ENCODE assay signal across 24 cellular contexts in the genomic region with DNA sequence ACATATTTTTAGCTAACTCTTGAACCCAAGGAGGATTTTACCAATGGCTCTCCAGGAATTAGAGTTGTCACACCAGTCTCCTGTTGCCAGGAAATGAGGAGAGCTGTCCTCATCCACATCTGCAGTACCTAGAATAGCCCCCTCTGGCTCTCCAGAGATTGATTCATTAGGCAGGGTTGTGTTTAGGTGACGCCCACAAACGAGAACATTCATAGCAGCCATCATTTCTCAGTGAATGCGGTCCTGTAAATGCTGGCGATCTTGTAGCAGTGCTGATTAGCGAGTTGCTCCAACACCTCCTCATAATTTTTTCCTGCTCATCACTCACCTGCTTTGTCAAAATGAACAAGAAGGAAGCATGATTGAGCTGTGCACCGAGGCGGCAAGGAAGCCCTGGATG. TPM values are rescaled to one million over a fixed set of nuclear protein-coding genes. Genes with fewer than 3 reads are reported as not detected.
DNase-seq lines count a peak whose midpoint lies in the region; ATAC-seq, FAIRE-seq and TF ChIP-seq lines count a peak whose summit lies in the region.
"Had no signal": no experiment of that assay in that cellular context is flagged by ENCODE, and none has a peak within 500 bp of the region (broad histone marks: within the 10 kb centered on the region; RNA-seq: fewer than 3 reads in every experiment).

No MANE protein-coding gene starts in this region.

- no peak overlapping the region for H3K9ac ChIP-seq in keratinocyte (ENCODE audit: control insufficient read depth, extremely low read depth, insufficient read depth, low read length)
- H3K9ac ChIP-seq: KMS-11 had no signal

- no peaks in the 10 kb centered on the region for H4K20me1 ChIP-seq in keratinocyte (ENCODE audit: control insufficient read depth, extremely low read depth, insufficient read depth, low read length)

- FAIRE-seq in keratinocyte (lab: Jason Lieb, UNC) = no peak

- no peak for TF ChIP-seq POLR2A in uterus (IDR thresholded peaks at IDR 0.05)

- peaks cover 21% of the 10 kb centered on the region for H3K4me1 Mint-ChIP-seq in activated T-cell treated with anti-CD3 and anti-CD28 coated beads, Interleukin-2, amount 50 U/mL, for 4 hours (ENCODE audit: low read depth)

- no peaks in the 10 kb centered on the region for H3K9me1 ChIP-seq in keratinocyte (ENCODE audit: control insufficient read depth, extremely low read depth, insufficient read depth, low read length)

- H3K9me3 Mint-ChIP-seq in activated T-cell treated with anti-CD3 and anti-CD28 coated beads, Interleukin-2, amount 50 U/mL, for 4 hours = no peaks in the 10 kb centered on the region
- H3K9me3 Mint-ChIP-seq: activated CD4-positive, alpha-beta T cell treated with anti-CD3 and anti-CD28 coated beads, Interleukin-2, amount 10 ng/mL, durations not matched to agents 7 days and 5 days; activated naive CD4-positive, alpha-beta T cell treated with anti-CD3 and anti-CD28 coated beads, Interleukin-2, amount 50 U/mL, for 24 hours; CD8-positive, alpha-beta T cell; immature natural killer cell; memory B cell had no signal

- no peaks in the 10 kb centered on the region for H3K36me3 Mint-ChIP-seq in activated T-cell treated with anti-CD3 and anti-CD28 coated beads, Interleukin-2, amount 50 U/mL, for 4 hours (ENCODE audit: insufficient read depth)
- H3K36me3 Mint-ChIP-seq: activated naive CD4-positive, alpha-beta T cell treated with anti-CD3 and anti-CD28 coated beads, Interleukin-2, amount 50 U/mL, for 24 hours; CD8-positive, alpha-beta T cell; memory B cell had no signal

- H3K27ac ChIP-seq in keratinocyte (ENCODE audit: control insufficient read depth, insufficient read depth, low read length) = no peak overlapping the region
- H3K27ac ChIP-seq in uterus = peak overlapping the region; percentile 57 to 73
- H3K27ac ChIP-seq: breast epithelium, HL-60, KMS-11 had no signal

- H3K4me1 ChIP-seq in keratinocyte (ENCODE audit: control insufficient read depth, extremely low read depth, insufficient read depth, low read length) (peaks cover 29% of the 10 kb centered on the region), uterus (peaks cover 0 to 18% of the 10 kb centered on the region in 2 donors)
- H3K4me1 ChIP-seq: breast epithelium had no signal

- H3K27me3 Mint-ChIP-seq in activated T-cell treated with anti-CD3 and anti-CD28 coated beads, Interleukin-2, amount 50 U/mL, for 4 hours (ENCODE audit: low read depth) = peaks cover 11% of the 10 kb centered on the region
- H3K27me3 Mint-ChIP-seq: activated naive CD4-positive, alpha-beta T cell treated with anti-CD3 and anti-CD28 coated beads, Interleukin-2, amount 50 U/mL, for 24 hours had no signal

- no peak overlapping the region for H2AFZ ChIP-seq in keratinocyte (ENCODE audit: control insufficient read depth, low read length)

- ATAC-seq in GM19035 (IDR thresholded peaks at IDR 0.05; ENCODE audit: unreplicated experiment) (no peak), GM19397 (IDR thresholded peaks at IDR 0.05; ENCODE audit: unreplicated experiment) (no peak)
- ATAC-seq in activated T-cell treated with anti-CD3 and anti-CD28 coated beads, Interleukin-2, amount 50 U/mL, for 4 hours = no peak
- ATAC-seq: CD8-positive, alpha-beta T cell had no signal

- H3K4me3 Mint-ChIP-seq in activated T-cell treated with anti-CD3 and anti-CD28 coated beads, Interleukin-2, amount 50 U/mL, for 4 hours = no peak overlapping the region
- H3K4me3 Mint-ChIP-seq: activated CD4-positive, alpha-beta T cell treated with anti-CD3 and anti-CD28 coated beads, Interleukin-2, amount 10 ng/mL, durations not matched to agents 7 days and 5 days; activated naive CD4-positive, alpha-beta T cell treated with anti-CD3 and anti-CD28 coated beads, Interleukin-2, amount 50 U/mL, for 24 hours; CD8-positive, alpha-beta T cell; immature natural killer cell; memory B cell had no signal

- H3K4me3 ChIP-seq in keratinocyte (ENCODE audit: control insufficient read depth in 2 of 3, extremely low read depth in 1 of 3, insufficient read depth in 2 of 3, low read depth in 1 of 3, low read length in 3 of 3) (no peak overlapping the region), uterus (peak overlapping the region in 1 of 2 donors; percentile 17)
- H3K4me3 ChIP-seq: breast epithelium, upper lobe of left lung had no signal

- H3K36me3 ChIP-seq in keratinocyte (ENCODE audit: control insufficient read depth in 2 of 2, extremely low read depth in 1 of 2, insufficient read depth in 2 of 2, low read length in 2 of 2) (no peaks in the 10 kb centered on the region), uterus (no peaks in the 10 kb centered on the region)
- H3K36me3 ChIP-seq: breast epithelium, upper lobe of left lung had no signal

- dilution Hi-C loops in keratinocyte (cut with MboI; ENCODE audit: extremely low pct_ligation_motif_present, low sequenced_read_pairs) = no loop called here

- no peaks in the 10 kb centered on the region for H3K79me2 ChIP-seq in keratinocyte (ENCODE audit: control insufficient read depth, insufficient read depth, low read length)

- H3K27me3 ChIP-seq in keratinocyte (ENCODE audit: control insufficient read depth, extremely low read depth, insufficient read depth, low read length) = peaks cover 3% of the 10 kb centered on the region
- no peaks in the 10 kb centered on the region for H3K27me3 ChIP-seq in uterus
- H3K27me3 ChIP-seq: breast epithelium, upper lobe of left lung had no signal

- intact Hi-C loops in uterus (cut with DNase I; ENCODE audit: low total_unique reads) = no loop called here

- peak; percentile 13 for DNase-seq in NCI-H748 (lab: John Stamatoyannopoulos, UW; ENCODE audit: unreplicated experiment)
- DNase-seq in NCI-H748 treated with DMSO at 0.1 percent for 48 hours (lab: John Stamatoyannopoulos, UW) = no peak
- DNase-seq in SHP77 treated with DMSO at 0.1 percent for 48 hours (lab: John Stamatoyannopoulos, UW) = peak; percentile 53
- no peak for DNase-seq in keratinocyte (ENCODE audit: low read depth, low spot score)
- no peak for DNase-seq in uterus
- no peak for DNase-seq in activated T-cell treated with anti-CD3 and anti-CD28 coated beads, Interleukin-2, amount 50 U/mL, for 4 hours
- DNase-seq: ACHN; activated CD4-positive, alpha-beta T cell treated with anti-CD3 and anti-CD28 coated beads, Interleukin-2, amount 10 ng/mL, durations not matched to agents 7 days and 5 days; immature natural killer cell; NCI-H1048; NCI-H2107; stimulated activated naive CD4-positive, alpha-beta T cell; SW 1271; upper lobe of left lung had no signal

- H3K4me2 ChIP-seq in keratinocyte (ENCODE audit: control insufficient read depth, extremely low read depth, insufficient read depth, low read depth, low read length) = peak overlapping the region; percentile 46
- H3K4me2 ChIP-seq: KMS-11 had no signal

- H3K9me3 ChIP-seq in keratinocyte (ENCODE audit: control insufficient read depth, low read depth, low read length) (no peaks in the 10 kb centered on the region), uterus (no peaks in the 10 kb centered on the region)
- H3K9me3 ChIP-seq: breast epithelium, upper lobe of left lung had no signal

- TF ChIP-seq CTCF in keratinocyte (optimal IDR thresholded peaks at IDR 0.05 in 1 of 3, IDR thresholded peaks at IDR 0.05 in 1 of 3, conservative IDR thresholded peaks at IDR 0.05 in 1 of 3; ENCODE audit: extremely low read depth in 1 of 3, insufficient read depth in 2 of 3, low read length in 3 of 3) (no peak), uterus (IDR thresholded peaks at IDR 0.05) (no peak)

RNA-seq across cellular contexts. Expression of a gene that starts 16.3 kb away (rescaled TPM):
- polyA plus RNA-seq in keratinocyte = not detected in 3 replicates
- 0.50 TPM for polyA plus RNA-seq in keratinocyte (2011; ENCODE audit: low read depth)
- polyA plus RNA-seq in keratinocyte (2011; cell fraction: cytosol; rRNA removed) = not detected in 2 replicates
- polyA plus RNA-seq in keratinocyte (2011; cell fraction: nucleus; rRNA removed) = not detected in 2 replicates
- 0.10 TPM in 1 of 2 replicates, not detected in the other for polyA plus RNA-seq in keratinocyte (2012; ENCODE audit: low replicate concordance)
- polyA minus RNA-seq in keratinocyte = not detected in 3 replicates
- not detected for polyA minus RNA-seq in keratinocyte (2011; cell fraction: cytosol; rRNA and poly(A)+ RNA removed)
- polyA minus RNA-seq in keratinocyte (2011; cell fraction: nucleus; rRNA and poly(A)+ RNA removed) = not detected in 2 replicates
- total RNA-seq in uterus = 10 to 100 TPM in 1 of 4 donors, 1 to 10 TPM in 1, under 1 TPM in 1, not detected in 1; 0.88 to 14.1 (median 7.5) TPM
- total RNA-seq in activated T-cell treated with anti-CD3 and anti-CD28 coated beads, Interleukin-2, amount 50 U/mL, for 4 hours = under 1 TPM in 1 of 3 donors, not detected in 2; 0.05 TPM
- total RNA-seq: activated CD4-positive, alpha-beta T cell treated with anti-CD3 and anti-CD28 coated beads, Interleukin-2, amount 10 ng/mL, durations not matched to agents 7 days and 5 days; breast epithelium; CD8-positive, alpha-beta T cell; dermis microvascular lymphatic vessel endothelial cell; RPMI7951 had no signal
- polyA plus RNA-seq: immature natural killer cell had no signal

RNA-seq across cellular contexts. Expression of a gene that starts 48.8 kb away (rescaled TPM):
- polyA plus RNA-seq in keratinocyte = 0.91 to 3.4 TPM (median 1.9 TPM) in 3 replicates
- polyA plus RNA-seq in keratinocyte (2011; ENCODE audit: low read depth) = 53.8 TPM
- polyA plus RNA-seq in keratinocyte (2011; cell fraction: cytosol; rRNA removed) = 2.7 and 4.3 TPM in 2 replicates
- polyA plus RNA-seq in keratinocyte (2011; cell fraction: nucleus; rRNA removed) = 6.5 and 7.2 TPM in 2 replicates
- 1.8 and 60.2 TPM in 2 replicates for polyA plus RNA-seq in keratinocyte (2012; ENCODE audit: low replicate concordance)
- polyA minus RNA-seq in keratinocyte = 5.7 to 15.9 TPM (median 6.8 TPM) in 3 replicates
- not detected for polyA minus RNA-seq in keratinocyte (2011; cell fraction: cytosol; rRNA and poly(A)+ RNA removed)
- 3.9 and 5.8 TPM in 2 replicates for polyA minus RNA-seq in keratinocyte (2011; cell fraction: nucleus; rRNA and poly(A)+ RNA removed)
- total RNA-seq in uterus = 1 to 10 TPM in 2 of 4 donors, not detected in 2; 1.6 to 1.8 TPM
- total RNA-seq in activated T-cell treated with anti-CD3 and anti-CD28 coated beads, Interleukin-2, amount 50 U/mL, for 4 hours = under 1 TPM in 1 of 3 donors, not detected in 2; 0.74 TPM
- total RNA-seq: CD8-positive, alpha-beta T cell; RPMI7951 had no signal
- polyA plus RNA-seq: immature natural killer cell had no signal

RNA-seq across cellular contexts. Expression of a gene that starts 51.5 kb away (rescaled TPM):
- polyA plus RNA-seq in keratinocyte = 2.8 to 5.9 TPM (median 3.9 TPM) in 3 replicates
- 2.9 TPM for polyA plus RNA-seq in keratinocyte (2011; ENCODE audit: low read depth)
- polyA plus RNA-seq in keratinocyte (2011; cell fraction: cytosol; rRNA removed) = 3.0 TPM in 2 replicates
- polyA plus RNA-seq in keratinocyte (2011; cell fraction: nucleus; rRNA removed) = 7.9 and 8.2 TPM in 2 replicates
- 5.4 and 7.6 TPM in 2 replicates for polyA plus RNA-seq in keratinocyte (2012; ENCODE audit: low replicate concordance)
- polyA minus RNA-seq in keratinocyte = 4.1 to 8.7 TPM (median 4.3 TPM) in 3 replicates
- polyA minus RNA-seq in keratinocyte (2011; cell fraction: cytosol; rRNA and poly(A)+ RNA removed) = 5.8 TPM
- polyA minus RNA-seq in keratinocyte (2011; cell fraction: nucleus; rRNA and poly(A)+ RNA removed) = 9.7 and 12.9 TPM in 2 replicates
- 1 to 10 TPM in 2 of 4 donors, under 1 TPM in 1, not detected in 1; 0.73 to 2.0 (median 1.5) TPM for total RNA-seq in uterus
- total RNA-seq in activated T-cell treated with anti-CD3 and anti-CD28 coated beads, Interleukin-2, amount 50 U/mL, for 4 hours = 1 to 10 TPM; 1.4 to 1.7 (median 1.5) TPM

Comparison
In these comparisons a context has a peak if more than half of its experiments do, and no peak if none do; other contexts are left out.
1. DNase-seq: peak in NCI-H748 (single experiment) and SHP77 treated with DMSO at 0.1 percent for 48 hours (single experiment); none in NCI-H748 treated with DMSO at 0.1 percent for 48 hours (single experiment), keratinocyte (single experiment), uterus (0 of 2) and activated T-cell treated with anti-CD3 and anti-CD28 coated beads, Interleukin-2, amount 50 U/mL, for 4 hours (single experiment).